Comparison of ENCODE assay signal across 11 cellular contexts in genomic region chr2:64021578-64021977, GRCh38. TPM values are rescaled to one million over a fixed set of nuclear protein-coding genes. Genes with fewer than 3 reads are reported as not detected.
DNase-seq lines count a peak whose midpoint lies in the region; ATAC-seq, FAIRE-seq and TF ChIP-seq lines count a peak whose summit lies in the region.
"Had no signal": no experiment of that assay in that cellular context is flagged by ENCODE, and none has a peak within 500 bp of the region (broad histone marks: within the 10 kb centered on the region; RNA-seq: fewer than 3 reads in every experiment).

No MANE protein-coding gene starts in this region.

- no peaks in the 10 kb centered on the region for H3F3A ChIP-seq in OCI-LY1 (ENCODE audit: insufficient read depth, low read length)

- 8 to 14% methylated on average over 2 of the region's 2 CpGs for WGBS in pancreas, 2 donors
- 42% methylated on average over 2 of the region's 2 CpGs for WGBS in esophagus muscularis mucosa

- no peaks in the 10 kb centered on the region for H3K36me3 Mint-ChIP-seq in chondrocyte (ENCODE audit: low read depth)

- no peaks in the 10 kb centered on the region for H3K36me3 ChIP-seq in OCI-LY1 (ENCODE audit: insufficient read depth, low read length)
- no peaks in the 10 kb centered on the region for H3K36me3 ChIP-seq in pancreas
- no peaks in the 10 kb centered on the region for H3K36me3 ChIP-seq in esophagus muscularis mucosa

- no peaks in the 10 kb centered on the region for H3K9me3 Mint-ChIP-seq in chondrocyte (ENCODE audit: low read depth)
- H3K9me3 Mint-ChIP-seq: stimulated activated effector memory CD8-positive, alpha-beta T cell treated with anti-CD3 and anti-CD28 coated beads, Interleukin-12 subunit alpha, Interleukin-12 subunit beta, amount 100 ng/mL, for 72 hours had no signal

- H3K4me1 ChIP-seq in OCI-LY1 (ENCODE audit: insufficient read depth, low read length, severe bottlenecking) (peaks cover 55% of the 10 kb centered on the region), pancreas (peaks cover 0 to 24% (median 11%) of the 10 kb centered on the region in 3 donors), esophagus muscularis mucosa (peaks cover 19 to 29% (median 28%) of the 10 kb centered on the region in 4 donors)

- H3K27ac ChIP-seq in OCI-LY1 (ENCODE audit: low read depth, low read length, poor library complexity, severe bottlenecking) (peak overlapping the region; percentile 34), pancreas (peak overlapping the region in 1 of 4 donors; percentile 51), esophagus muscularis mucosa (replicated peaks in 1 of 4) (no peak overlapping the region)

- H3K4me1 Mint-ChIP-seq in chondrocyte (ENCODE audit: low read depth), result peaks cover 36% of the 10 kb centered on the region

- TF ChIP-seq EP300 in esophagus muscularis mucosa (IDR thresholded peaks at IDR 0.05), result no peak

- intact Hi-C loops in pancreas (cut with DNase I) (no loop called here), esophagus muscularis mucosa (cut with DNase I) (no loop called here)

- H3K79me2 ChIP-seq in OCI-LY1 (ENCODE audit: insufficient read depth, low read length), result peaks cover 16% of the 10 kb centered on the region

- H3K9ac ChIP-seq in OCI-LY1 (ENCODE audit: low read length), result no peak overlapping the region

- TF ChIP-seq CTCF in OCI-LY1 (IDR thresholded peaks at IDR 0.05; ENCODE audit: low read length) (no peak), chondrocyte (IDR thresholded peaks at IDR 0.05) (no peak), pancreas (IDR thresholded peaks at IDR 0.05) (no peak), esophagus muscularis mucosa (IDR thresholded peaks at IDR 0.05) (no peak)

- H2AFZ ChIP-seq in OCI-LY1 (ENCODE audit: low read length), result peak overlapping the region; percentile 39; the same call in 1 of the 2 replicates

- no peaks in the 10 kb centered on the region for H3K27me3 Mint-ChIP-seq in chondrocyte (ENCODE audit: low read depth)

- FAIRE-seq in pancreas (lab: Jason Lieb, UNC), result peak; percentile 9

- no peak overlapping the region for H3K4me3 Mint-ChIP-seq in chondrocyte (ENCODE audit: unreplicated experiment)

- H3K9me3 ChIP-seq in OCI-LY1 (ENCODE audit: low read length), result no peaks in the 10 kb centered on the region
- H3K9me3 ChIP-seq in pancreas, result no peaks in the 10 kb centered on the region
- no peaks in the 10 kb centered on the region for H3K9me3 ChIP-seq in esophagus muscularis mucosa

- H3K4me3 ChIP-seq in OCI-LY1 (ENCODE audit: low read depth, low read length, poor library complexity, severe bottlenecking), result no peak overlapping the region
- H3K4me3 ChIP-seq in pancreas, result no peak overlapping the region
- H3K4me3 ChIP-seq in esophagus muscularis mucosa, result no peak overlapping the region

- H3K27ac Mint-ChIP-seq in chondrocyte (ENCODE audit: unreplicated experiment), result peak overlapping the region; percentile 80
- H3K27ac Mint-ChIP-seq: stimulated activated effector memory CD8-positive, alpha-beta T cell treated with anti-CD3 and anti-CD28 coated beads, Interleukin-12 subunit alpha, Interleukin-12 subunit beta, amount 100 ng/mL, for 72 hours had no signal

- no peak overlapping the region for H3K4me2 ChIP-seq in OCI-LY1 (ENCODE audit: low read length)

- ATAC-seq in pancreas (no peak), HG03108 (IDR thresholded peaks at IDR 0.05; ENCODE audit: unreplicated experiment) (no peak), GM18505 (IDR thresholded peaks at IDR 0.05; ENCODE audit: unreplicated experiment) (no peak)
- ATAC-seq: stimulated activated effector memory CD8-positive, alpha-beta T cell treated with anti-CD3 and anti-CD28 coated beads, Interleukin-12 subunit alpha, Interleukin-12 subunit beta, amount 100 ng/mL, for 72 hours had no signal

- no peaks in the 10 kb centered on the region for H3K27me3 ChIP-seq in OCI-LY1 (ENCODE audit: insufficient read depth, low read length)
- H3K27me3 ChIP-seq in pancreas, result no peaks in the 10 kb centered on the region
- no peaks in the 10 kb centered on the region for H3K27me3 ChIP-seq in esophagus muscularis mucosa

- no peaks in the 10 kb centered on the region for H3K9me2 ChIP-seq in OCI-LY1 (ENCODE audit: low read depth, low read length)

- no peaks in the 10 kb centered on the region for H4K20me1 ChIP-seq in OCI-LY1 (ENCODE audit: insufficient read depth, low read length)

- peak; percentile 9 for DNase-seq in NCI-H748 (lab: John Stamatoyannopoulos, UW; ENCODE audit: unreplicated experiment)
- no peak for DNase-seq in NCI-H748 treated with DMSO at 0.1 percent for 48 hours (lab: John Stamatoyannopoulos, UW)
- no peak for DNase-seq in chondrocyte (ENCODE audit: low spot score)
- no peak for DNase-seq in pancreas
- DNase-seq in esophagus muscularis mucosa (ENCODE audit: extremely low spot score), result no peak
- DNase-seq: amygdala, NCI-H774 had no signal

- TF ChIP-seq POLR2A in GM18505 (IDR thresholded peaks at IDR 0.05; ENCODE audit: borderline replicate concordance, extremely low read depth, insufficient read depth, insufficient read length) (no peak), esophagus muscularis mucosa (IDR thresholded peaks at IDR 0.05; ENCODE audit: low read depth) (no peak)

RNA-seq across cellular contexts. Expression of gene VPS54, which starts 2.4 kb away (rescaled TPM):
- total RNA-seq in chondrocyte, result 14.1 to 18.5 TPM (median 15.0 TPM) in 3 replicates
- total RNA-seq in pancreas, result 10 to 100 TPM; 11.1 to 18.1 (median 13.0) TPM
- polyA plus RNA-seq in pancreas, result 10 to 100 TPM in 1 of 2 donors, 1 to 10 TPM in 1; 7.9 to 17.8 TPM
- 10 to 100 TPM; 19.0 to 24.1 (median 23.4) TPM for total RNA-seq in esophagus muscularis mucosa
